In the genomic region with DNA sequence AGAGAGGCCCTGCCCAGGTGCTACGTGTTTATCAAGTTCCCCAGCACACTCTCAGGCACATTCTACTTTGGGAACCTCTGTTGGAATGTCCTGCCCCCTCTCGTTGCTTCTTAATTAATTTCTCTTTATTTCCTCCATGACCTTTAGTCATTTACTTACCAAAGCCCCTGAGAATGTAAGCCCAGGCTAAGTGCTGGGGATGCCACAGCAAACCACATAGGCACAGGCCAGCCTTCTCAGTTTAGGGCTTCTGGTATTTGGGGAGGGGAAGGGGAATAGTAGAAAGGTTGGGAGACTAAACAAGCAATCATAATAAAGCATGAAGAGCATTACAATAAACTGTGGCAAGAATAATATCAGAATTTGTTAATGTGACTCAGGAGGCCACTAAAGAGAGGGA, we compare ENCODE assay signal across 1 cellular context.
TF ChIP-seq lines count a peak whose summit lies in the region.

No MANE protein-coding gene starts in this region.

TF ChIP-seq in GM23338, 12 proteins besides CTCF, POLR2A, EP300 and RAD21 (continued from another document):
- TF ChIP-seq, protein P1, sequence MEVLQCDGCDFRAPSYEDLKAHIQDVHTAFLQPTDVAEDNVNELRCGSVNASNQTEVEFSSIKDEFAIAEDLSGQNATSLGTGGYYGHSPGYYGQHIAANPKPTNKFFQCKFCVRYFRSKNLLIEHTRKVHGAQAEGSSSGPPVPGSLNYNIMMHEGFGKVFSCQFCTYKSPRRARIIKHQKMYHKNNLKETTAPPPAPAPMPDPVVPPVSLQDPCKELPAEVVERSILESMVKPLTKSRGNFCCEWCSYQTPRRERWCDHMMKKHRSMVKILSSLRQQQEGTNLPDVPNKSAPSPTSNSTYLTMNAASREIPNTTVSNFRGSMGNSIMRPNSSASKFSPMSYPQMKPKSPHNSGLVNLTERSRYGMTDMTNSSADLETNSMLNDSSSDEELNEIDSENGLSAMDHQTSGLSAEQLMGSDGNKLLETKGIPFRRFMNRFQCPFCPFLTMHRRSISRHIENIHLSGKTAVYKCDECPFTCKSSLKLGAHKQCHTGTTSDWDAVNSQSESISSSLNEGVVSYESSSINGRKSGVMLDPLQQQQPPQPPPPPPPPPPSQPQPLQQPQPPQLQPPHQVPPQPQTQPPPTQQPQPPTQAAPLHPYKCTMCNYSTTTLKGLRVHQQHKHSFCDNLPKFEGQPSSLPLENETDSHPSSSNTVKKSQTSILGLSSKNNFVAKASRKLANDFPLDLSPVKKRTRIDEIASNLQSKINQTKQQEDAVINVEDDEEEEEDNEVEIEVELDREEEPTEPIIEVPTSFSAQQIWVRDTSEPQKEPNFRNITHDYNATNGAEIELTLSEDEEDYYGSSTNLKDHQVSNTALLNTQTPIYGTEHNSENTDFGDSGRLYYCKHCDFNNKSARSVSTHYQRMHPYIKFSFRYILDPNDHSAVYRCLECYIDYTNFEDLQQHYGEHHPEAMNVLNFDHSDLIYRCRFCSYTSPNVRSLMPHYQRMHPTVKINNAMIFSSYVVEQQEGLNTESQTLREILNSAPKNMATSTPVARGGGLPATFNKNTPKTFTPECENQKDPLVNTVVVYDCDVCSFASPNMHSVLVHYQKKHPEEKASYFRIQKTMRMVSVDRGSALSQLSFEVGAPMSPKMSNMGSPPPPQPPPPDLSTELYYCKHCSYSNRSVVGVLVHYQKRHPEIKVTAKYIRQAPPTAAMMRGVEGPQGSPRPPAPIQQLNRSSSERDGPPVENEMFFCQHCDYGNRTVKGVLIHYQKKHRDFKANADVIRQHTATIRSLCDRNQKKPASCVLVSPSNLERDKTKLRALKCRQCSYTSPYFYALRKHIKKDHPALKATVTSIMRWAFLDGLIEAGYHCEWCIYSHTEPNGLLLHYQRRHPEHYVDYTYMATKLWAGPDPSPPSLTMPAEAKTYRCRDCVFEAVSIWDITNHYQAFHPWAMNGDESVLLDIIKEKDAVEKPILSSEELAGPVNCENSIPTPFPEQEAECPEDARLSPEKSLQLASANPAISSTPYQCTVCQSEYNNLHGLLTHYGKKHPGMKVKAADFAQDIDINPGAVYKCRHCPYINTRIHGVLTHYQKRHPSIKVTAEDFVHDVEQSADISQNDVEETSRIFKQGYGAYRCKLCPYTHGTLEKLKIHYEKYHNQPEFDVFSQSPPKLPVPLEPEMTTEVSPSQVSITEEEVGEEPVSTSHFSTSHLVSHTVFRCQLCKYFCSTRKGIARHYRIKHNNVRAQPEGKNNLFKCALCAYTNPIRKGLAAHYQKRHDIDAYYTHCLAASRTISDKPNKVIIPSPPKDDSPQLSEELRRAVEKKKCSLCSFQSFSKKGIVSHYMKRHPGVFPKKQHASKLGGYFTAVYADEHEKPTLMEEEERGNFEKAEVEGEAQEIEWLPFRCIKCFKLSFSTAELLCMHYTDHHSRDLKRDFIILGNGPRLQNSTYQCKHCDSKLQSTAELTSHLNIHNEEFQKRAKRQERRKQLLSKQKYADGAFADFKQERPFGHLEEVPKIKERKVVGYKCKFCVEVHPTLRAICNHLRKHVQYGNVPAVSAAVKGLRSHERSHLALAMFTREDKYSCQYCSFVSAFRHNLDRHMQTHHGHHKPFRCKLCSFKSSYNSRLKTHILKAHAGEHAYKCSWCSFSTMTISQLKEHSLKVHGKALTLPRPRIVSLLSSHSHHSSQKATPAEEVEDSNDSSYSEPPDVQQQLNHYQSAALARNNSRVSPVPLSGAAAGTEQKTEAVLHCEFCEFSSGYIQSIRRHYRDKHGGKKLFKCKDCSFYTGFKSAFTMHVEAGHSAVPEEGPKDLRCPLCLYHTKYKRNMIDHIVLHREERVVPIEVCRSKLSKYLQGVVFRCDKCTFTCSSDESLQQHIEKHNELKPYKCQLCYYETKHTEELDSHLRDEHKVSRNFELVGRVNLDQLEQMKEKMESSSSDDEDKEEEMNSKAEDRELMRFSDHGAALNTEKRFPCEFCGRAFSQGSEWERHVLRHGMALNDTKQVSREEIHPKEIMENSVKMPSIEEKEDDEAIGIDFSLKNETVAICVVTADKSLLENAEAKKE (CRISPR knock-in tag; IDR thresholded peaks at IDR 0.05), result no peak
TF ChIP-seq in GM23338: peak in this region for 0.
